In the genomic region with DNA sequence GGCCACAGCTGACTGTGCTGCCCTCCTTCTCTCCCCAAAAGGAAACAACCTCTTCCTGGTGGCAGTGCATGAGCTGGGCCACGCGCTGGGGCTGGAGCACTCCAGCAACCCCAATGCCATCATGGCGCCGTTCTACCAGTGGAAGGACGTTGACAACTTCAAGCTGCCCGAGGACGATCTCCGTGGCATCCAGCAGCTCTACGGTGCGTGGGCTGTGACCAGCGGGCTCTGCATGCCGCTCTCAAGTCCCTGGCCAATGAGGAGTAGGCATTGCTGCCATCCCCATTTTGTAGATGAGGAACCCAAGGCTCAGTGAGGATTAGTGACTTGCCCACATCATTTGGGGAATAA, we compare ENCODE assay signal across 20 cellular contexts.
"Had no signal": no experiment of that assay in that cellular context is flagged by ENCODE, and none has a peak within 500 bp of the region (broad histone marks: within the 10 kb centered on the region; RNA-seq: fewer than 3 reads in every experiment).

No MANE protein-coding gene starts in this region.

- DNase-seq: Karpas-422, KG1, MG63, NCI-H1092, NCI-H1105 treated with DMSO at 0.1 percent for 48 hours, NCI-H1417 treated with DMSO at 0.1 percent for 48 hours, NCI-H146, NCI-H1694 treated with DMSO at 0.1 percent for 48 hours, NCI-H1930, NCI-H2081 treated with DMSO at 0.1 percent for 48 hours, NCI-H2171, NCI-H226, NCI-H446, NCI-H510A, NCI-H524 treated with DMSO at 0.1 percent for 48 hours, NCI-H69, NCI-H774, RPMI8226, SHP77 had no signal

- H3K27me3 ChIP-seq: MG63 had no signal

- H3K36me3 ChIP-seq: MG63 had no signal

- H3K4me3 ChIP-seq: MG63 had no signal

- H3K27ac ChIP-seq: HL-60 had no signal

- H3K9me3 ChIP-seq: MG63 had no signal
